ENCODE assay signal across 14 cellular contexts in genomic region chr4:114964016-114964415, GRCh38.
DNase-seq lines count a peak whose midpoint lies in the region; ATAC-seq lines count a peak whose summit lies in the region.
"Had no signal": no experiment of that assay in that cellular context is flagged by ENCODE, and none has a peak within 500 bp of the region (broad histone marks: within the 10 kb centered on the region; RNA-seq: fewer than 3 reads in every experiment).

No MANE protein-coding gene starts in this region.

- no peak for ATAC-seq in GM18868 (IDR thresholded peaks at IDR 0.05; ENCODE audit: unreplicated experiment)
- ATAC-seq: HepG2 had no signal

- DNase-seq in DMS 273 treated with DMSO at 0.1 percent for 48 hours (lab: John Stamatoyannopoulos, UW) (peak; percentile 4), NCI-H1694 (lab: John Stamatoyannopoulos, UW) (peak; percentile 30), NCI-H2227 treated with DMSO at 0.1 percent for 48 hours (lab: John Stamatoyannopoulos, UW) (peak; percentile 17), cerebellar cortex (ENCODE audit: low spot score) (peak; percentile 83), COLO668 (lab: John Stamatoyannopoulos, UW; ENCODE audit: unreplicated experiment) (no peak), GDM1 (lab: John Stamatoyannopoulos, UW) (no peak)
- DNase-seq in stimulated activated CD4-positive, alpha-beta T cell treated with anti-CD3 and anti-CD28 coated beads, Interleukin-15, amount 100 ng/mL, for 24 hours = no peak
- DNase-seq: ACHN; CD4-positive, alpha-beta T cell; DND-41; GOT3; HCEC 1CT had no signal

Comparison
In these comparisons a context has a peak if more than half of its experiments do, and no peak if none do; other contexts are left out.
1. DNase-seq: peak in DMS 273 treated with DMSO at 0.1 percent for 48 hours (single experiment), NCI-H1694 (single experiment), NCI-H2227 treated with DMSO at 0.1 percent for 48 hours (single experiment) and cerebellar cortex (single experiment); none in stimulated activated CD4-positive, alpha-beta T cell treated with anti-CD3 and anti-CD28 coated beads, Interleukin-15, amount 100 ng/mL, for 24 hours (single experiment), COLO668 (single experiment) and GDM1 (single experiment).